Comparison of ENCODE assay signal across 8 cellular contexts in genomic region chr3:32467333-32468070, GRCh38.
DNase-seq lines count a peak whose midpoint lies in the region; ATAC-seq and TF ChIP-seq lines count a peak whose summit lies in the region.

No MANE protein-coding gene starts in this region.

- no peak overlapping the region for H3K27ac Mint-ChIP-seq in nephron progenitor cell

- peak overlapping the region; percentile 71 for H3K4me3 ChIP-seq in OCI-LY3 (ENCODE audit: low read length)

- H3K9me3 ChIP-seq in OCI-LY3 (ENCODE audit: insufficient read depth, low read length), result no peaks in the 10 kb centered on the region

- H3K36me3 ChIP-seq in OCI-LY3 (replicated peaks; ENCODE audit: low read depth, low read length), result peaks cover 7% of the 10 kb centered on the region

- H3K9me3 Mint-ChIP-seq in nephron progenitor cell, result no peaks in the 10 kb centered on the region

- H3K4me3 Mint-ChIP-seq in nephron progenitor cell, result no peak overlapping the region

- ATAC-seq in GM19328 (IDR thresholded peaks at IDR 0.05; ENCODE audit: unreplicated experiment) (peak; percentile 53), HG03521 (IDR thresholded peaks at IDR 0.05; ENCODE audit: unreplicated experiment) (peak; percentile 69)
- peak; percentile 80 for ATAC-seq in stimulated activated naive CD8-positive, alpha-beta T cell treated with anti-CD3 and anti-CD28 coated beads, Interleukin-15, Interleukin-2, amounts not matched to agents 100 U/mL and 50 U/mL, for 24 hours

- peak; percentile 98 for TF ChIP-seq CTCF in OCI-LY3 (IDR thresholded peaks at IDR 0.05; ENCODE audit: low read depth, low read length)
- TF ChIP-seq CTCF in nephron progenitor cell (IDR thresholded peaks at IDR 0.05), result peak; percentile 98

- peak overlapping the region; percentile 62 for H3K9ac ChIP-seq in OCI-LY3 (ENCODE audit: low read length)

- no peaks in the 10 kb centered on the region for H3K27me3 ChIP-seq in OCI-LY3 (ENCODE audit: low read depth, low read length)

- H3K79me2 ChIP-seq in OCI-LY3 (ENCODE audit: low read length), result no peaks in the 10 kb centered on the region

- peak overlapping the region; percentile 8; the same call in 1 of the 2 replicates for H3K27ac ChIP-seq in OCI-LY3 (ENCODE audit: low read length)

- H3K4me1 ChIP-seq in OCI-LY3 (ENCODE audit: low read length), result peaks cover 27% of the 10 kb centered on the region

- H4K20me1 ChIP-seq in OCI-LY3 (ENCODE audit: insufficient read depth, low read length), result no peaks in the 10 kb centered on the region; the same call in 1 of the 2 replicates

- peak overlapping the region; percentile 96 for H3K4me2 ChIP-seq in OCI-LY3 (ENCODE audit: low read length)

- peaks cover 41% of the 10 kb centered on the region for H3K4me1 Mint-ChIP-seq in nephron progenitor cell

- H2AFZ ChIP-seq in OCI-LY3 (ENCODE audit: low read depth, low read length), result 0 out of 2 replicates have a peak overlapping the region, but pooled peaks have one; percentile 13

- H3K27me3 Mint-ChIP-seq in nephron progenitor cell (ENCODE audit: low read depth, poor library complexity), result no peaks in the 10 kb centered on the region

- H3K36me3 Mint-ChIP-seq in nephron progenitor cell (ENCODE audit: low read depth), result peaks cover 36% of the 10 kb centered on the region

- DNase-seq in C1 segment of cervical spinal cord (lab: John Stamatoyannopoulos, UW), result peak in 12 of 14 donors; percentile 13 to 77 (median 51)
- peak; percentile 58 for DNase-seq in activated T-helper 1 cell treated with Interleukin-2 at 50 U/mL for 16 hours (ENCODE audit: low read depth)
- DNase-seq in fibroblast of peridontal ligament (ENCODE audit: extremely low read depth), result peak; percentile 62
- peak; percentile 84 for DNase-seq in nephron progenitor cell
- peak; percentile 83 for DNase-seq in stimulated activated naive CD8-positive, alpha-beta T cell treated with anti-CD3 and anti-CD28 coated beads, Interleukin-15, Interleukin-2, amounts not matched to agents 100 U/mL and 50 U/mL, for 24 hours

Comparison
In these comparisons a context has a peak if more than half of its experiments do, and no peak if none do; other contexts are left out.
1. Peak in every context shown above with its lines: DNase-seq, ATAC-seq, H3K4me3 ChIP-seq and H3K27ac ChIP-seq.